36 cellular contexts compared by ENCODE assay signal in genomic region chr18:5806860-5807259, GRCh38.
"Had no signal": no experiment of that assay in that cellular context is flagged by ENCODE, and none has a peak within 500 bp of the region (broad histone marks: within the 10 kb centered on the region; RNA-seq: fewer than 3 reads in every experiment).

No MANE protein-coding gene starts in this region.

- H3K36me3 Mint-ChIP-seq: activated CD8-positive, alpha-beta memory T cell treated with anti-CD3 and anti-CD28 coated beads, Interleukin-2, amount 10 ng/mL, durations not matched to agents 7 days and 5 days; activated naive CD8-positive, alpha-beta T cell treated with anti-CD3 and anti-CD28 coated beads for 36 hours had no signal

- DNase-seq: activated CD4-positive, alpha-beta memory T cell treated with anti-CD3 and anti-CD28 coated beads, Interleukin-2, amount 10 ng/mL, durations not matched to agents 7 days and 5 days; activated CD4-positive, alpha-beta T cell treated with anti-CD3 and anti-CD28 coated beads for 1 hour; activated CD4-positive, alpha-beta T cell treated with anti-CD3 and anti-CD28 coated beads for 36 hours; activated CD4-positive, alpha-beta T cell treated with anti-CD3 and anti-CD28 coated beads for 48 hours; activated CD4-positive, alpha-beta T cell treated with anti-CD3 and anti-CD28 coated beads, Interleukin-2, amount 10 ng/mL, durations not matched to agents 7 days and 5 days; activated CD4-positive, alpha-beta T cell treated with anti-CD3 and anti-CD28 coated beads, Interleukin-2, amount 50 U/mL, for 48 hours; activated CD4-positive, CD25-positive, alpha-beta regulatory T cell; activated CD8-positive, alpha-beta memory T cell treated with anti-CD3 and anti-CD28 coated beads for 24 hours; activated CD8-positive, alpha-beta memory T cell treated with anti-CD3 and anti-CD28 coated beads, Interleukin-2, amount 10 ng/mL, durations not matched to agents 7 days and 5 days; activated CD8-positive, alpha-beta memory T cell treated with anti-CD3 and anti-CD28 coated beads, Interleukin-2, amount 50 U/mL, for 48 hours; activated CD8-positive, alpha-beta T cell treated with anti-CD3 and anti-CD28 coated beads, Interleukin-2, amount 10 ng/mL, durations not matched to agents 7 days and 5 days; activated effector memory CD4-positive, alpha-beta T cell treated with anti-CD3 and anti-CD28 coated beads, Interleukin-2, amount 50 U/mL, for 16 hours; activated gamma-delta T cell treated with Interleukin-2 at 50 U/mL for 16 hours; activated naive CD4-positive, alpha-beta T cell; activated naive CD4-positive, alpha-beta T cell treated with anti-CD3 and anti-CD28 coated beads for 36 hours; activated naive CD4-positive, alpha-beta T cell treated with anti-CD3 and anti-CD28 coated beads, Interleukin-2, amount 50 U/mL, for 16 hours; activated naive CD8-positive, alpha-beta T cell treated with anti-CD3 and anti-CD28 coated beads for 36 hours; activated T-cell treated with anti-CD3 and anti-CD28 coated beads, Interleukin-2, amount 50 U/mL, for 24 hours; activated T-cell treated with anti-CD3 and anti-CD28 coated beads, Interleukin-2, amount 50 U/mL, for 48 hours; adrenal gland; amniotic stem cell; aorta; body of pancreas; brain microvascular endothelial cell; central memory CD4-positive, alpha-beta T cell; T-helper 1 cell; T-helper 2 cell; T-helper 9 cell had no signal

- H3K36me3 ChIP-seq: adrenal gland, brain microvascular endothelial cell, breast epithelium had no signal

- ATAC-seq: activated CD4-positive, alpha-beta T cell treated with anti-CD3 and anti-CD28 coated beads for 36 hours; activated CD4-positive, CD25-positive, alpha-beta regulatory T cell treated with anti-CD3 and anti-CD28 coated beads, Interleukin-2, amount 50 U/mL, for 24 hours; activated CD8-positive, alpha-beta memory T cell treated with anti-CD3 and anti-CD28 coated beads, Interleukin-2, amount 10 ng/mL, durations not matched to agents 7 days and 5 days; activated CD8-positive, alpha-beta T cell treated with anti-CD3 and anti-CD28 coated beads, Interleukin-2, amount 10 ng/mL, durations not matched to agents 7 days and 5 days; activated naive CD4-positive, alpha-beta T cell treated with anti-CD3 and anti-CD28 coated beads, Interleukin-2, amount 50 U/mL, for 72 hours; body of pancreas had no signal

- H3K27ac Mint-ChIP-seq: activated CD4-positive, alpha-beta memory T cell treated with anti-CD3 and anti-CD28 coated beads, Interleukin-2, amount 10 ng/mL, durations not matched to agents 7 days and 5 days; activated CD4-positive, alpha-beta T cell treated with anti-CD3 and anti-CD28 coated beads for 36 hours; activated CD4-positive, alpha-beta T cell treated with anti-CD3 and anti-CD28 coated beads, Interleukin-2, amount 10 ng/mL, durations not matched to agents 7 days and 5 days; activated CD8-positive, alpha-beta memory T cell treated with anti-CD3 and anti-CD28 coated beads, Interleukin-2, amount 10 ng/mL, durations not matched to agents 7 days and 5 days; activated CD8-positive, alpha-beta T cell treated with anti-CD3 and anti-CD28 coated beads, Interleukin-2, amount 10 ng/mL, durations not matched to agents 7 days and 5 days; activated naive CD4-positive, alpha-beta T cell treated with anti-CD3 and anti-CD28 coated beads for 36 hours; activated naive CD4-positive, alpha-beta T cell treated with anti-CD3 and anti-CD28 coated beads, Interleukin-2, amount 50 U/mL, for 72 hours; activated naive CD8-positive, alpha-beta T cell treated with anti-CD3 and anti-CD28 coated beads for 36 hours; activated T-cell treated with anti-CD3 and anti-CD28 coated beads, Interleukin-2, amount 50 U/mL, for 24 hours; T-helper 1 cell treated with Interleukin-12 subunit alpha and Interleukin-12 subunit beta and Interleukin-4 antibody, amounts not matched to agents 30 μg/mL and 1 μg/mL, for 36 hours; T-helper 2 cell treated with Interferon-gamma antibody and Interleukin-4, amounts not matched to agents 5 μg/mL and 100 μg/mL, for 36 hours had no signal

- H3K27ac ChIP-seq: adrenal gland, body of pancreas, brain microvascular endothelial cell, breast epithelium, VCaP had no signal

- H3K4me1 ChIP-seq: adrenal gland, body of pancreas, breast epithelium had no signal

- H3K4me1 Mint-ChIP-seq: activated CD4-positive, alpha-beta memory T cell treated with anti-CD3 and anti-CD28 coated beads, Interleukin-2, amount 10 ng/mL, durations not matched to agents 7 days and 5 days; activated CD4-positive, alpha-beta T cell treated with anti-CD3 and anti-CD28 coated beads for 36 hours; activated CD4-positive, alpha-beta T cell treated with anti-CD3 and anti-CD28 coated beads, Interleukin-2, amount 10 ng/mL, durations not matched to agents 7 days and 5 days; activated CD8-positive, alpha-beta memory T cell treated with anti-CD3 and anti-CD28 coated beads, Interleukin-2, amount 10 ng/mL, durations not matched to agents 7 days and 5 days; activated naive CD8-positive, alpha-beta T cell treated with anti-CD3 and anti-CD28 coated beads for 36 hours had no signal

- H3K4me3 Mint-ChIP-seq: activated CD4-positive, alpha-beta memory T cell treated with anti-CD3 and anti-CD28 coated beads, Interleukin-2, amount 10 ng/mL, durations not matched to agents 7 days and 5 days; activated CD4-positive, alpha-beta T cell treated with anti-CD3 and anti-CD28 coated beads for 36 hours; activated CD4-positive, alpha-beta T cell treated with anti-CD3 and anti-CD28 coated beads, Interleukin-2, amount 10 ng/mL, durations not matched to agents 7 days and 5 days; activated CD8-positive, alpha-beta memory T cell treated with anti-CD3 and anti-CD28 coated beads, Interleukin-2, amount 10 ng/mL, durations not matched to agents 7 days and 5 days; activated CD8-positive, alpha-beta T cell treated with anti-CD3 and anti-CD28 coated beads, Interleukin-2, amount 10 ng/mL, durations not matched to agents 7 days and 5 days; activated naive CD4-positive, alpha-beta T cell treated with anti-CD3 and anti-CD28 coated beads for 36 hours; activated naive CD8-positive, alpha-beta T cell treated with anti-CD3 and anti-CD28 coated beads for 36 hours; activated T-cell treated with anti-CD3 and anti-CD28 coated beads, Interleukin-2, amount 50 U/mL, for 24 hours; T-helper 1 cell treated with Interleukin-12 subunit alpha and Interleukin-12 subunit beta and Interleukin-4 antibody, amounts not matched to agents 30 μg/mL and 1 μg/mL, for 36 hours; T-helper 2 cell treated with Interferon-gamma antibody and Interleukin-4, amounts not matched to agents 5 μg/mL and 100 μg/mL, for 36 hours had no signal

- FAIRE-seq: astrocyte, TTC549 had no signal

- H3K27me3 Mint-ChIP-seq: activated CD4-positive, alpha-beta memory T cell treated with anti-CD3 and anti-CD28 coated beads, Interleukin-2, amount 10 ng/mL, durations not matched to agents 7 days and 5 days; activated CD4-positive, alpha-beta T cell treated with anti-CD3 and anti-CD28 coated beads, Interleukin-2, amount 10 ng/mL, durations not matched to agents 7 days and 5 days; activated CD8-positive, alpha-beta memory T cell treated with anti-CD3 and anti-CD28 coated beads, Interleukin-2, amount 10 ng/mL, durations not matched to agents 7 days and 5 days had no signal

- H3K27me3 ChIP-seq: adrenal gland, body of pancreas, brain microvascular endothelial cell, breast epithelium had no signal

- H3K4me3 ChIP-seq: adrenal gland, body of pancreas, breast epithelium had no signal

- H3K9me3 ChIP-seq: adrenal gland had no signal
